In the genomic region with DNA sequence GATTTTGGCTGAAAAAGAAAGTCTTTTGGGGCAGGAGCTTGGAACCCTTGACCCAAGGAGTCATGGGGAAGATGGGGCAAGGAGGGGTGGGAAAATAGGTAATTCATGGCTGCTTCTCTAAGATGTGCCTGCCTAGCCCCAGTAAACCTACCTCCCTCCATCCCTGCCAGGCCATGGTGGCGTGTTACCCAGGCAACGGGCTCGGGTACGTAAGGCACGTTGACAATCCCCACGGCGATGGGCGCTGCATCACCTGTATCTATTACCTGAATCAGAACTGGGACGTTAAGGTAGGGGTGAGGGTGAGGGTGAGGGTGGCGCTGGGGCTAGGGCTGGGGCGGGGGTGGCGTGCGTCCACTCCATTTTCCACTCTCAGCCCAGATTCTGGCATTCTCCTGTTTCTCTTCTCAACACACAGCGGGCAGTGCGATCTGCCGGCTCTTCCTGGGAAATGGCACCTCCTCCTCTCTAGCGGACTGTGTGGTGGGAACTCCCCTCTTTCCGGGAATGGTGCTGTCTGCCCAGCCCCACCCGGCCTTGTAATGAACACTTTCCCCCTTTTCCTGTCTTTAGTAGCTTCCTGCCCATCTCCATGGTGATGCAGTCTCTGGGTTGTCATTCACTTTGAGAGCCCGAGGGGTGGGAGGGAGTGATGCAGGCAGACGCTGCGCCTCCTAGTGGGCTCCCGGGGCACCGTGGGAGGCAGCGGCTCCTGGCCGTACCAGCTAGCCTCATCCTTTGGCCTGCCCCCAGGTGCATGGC, we compare ENCODE assay signal across 8 cellular contexts. TPM values are rescaled to one million over a fixed set of nuclear protein-coding genes. Genes with fewer than 3 reads are reported as not detected.
A peak's percentile ranks its signal among the peaks of the same experiment; 100 is the strongest.
DNase-seq lines count a peak whose midpoint lies in the region; ATAC-seq and TF ChIP-seq lines count a peak whose summit lies in the region.

No MANE protein-coding gene starts in this region.

- H4K8ac ChIP-seq in neuronal stem cell (ENCODE audit: low read depth, low read length) = no peak overlapping the region

- WGBS in neuronal stem cell (ENCODE audit: extremely low coverage in 2 of 2, insufficient read length in 2 of 2, insufficient replicate concordance in 1 of 2), 2 donors = no CpG with 5 or more reads among the region's 26 CpGs

- peaks cover 4% of the 10 kb centered on the region for H3K36me3 Mint-ChIP-seq in activated naive CD4-positive, alpha-beta T cell treated with anti-CD3 and anti-CD28 coated beads, Interleukin-2, amount 50 U/mL, for 24 hours

- DNase-seq in BE2C (peak; percentile 94), SK-N-DZ (ENCODE audit: low spot score) (peak; percentile 86), germinal center (ENCODE audit: low spot score) (peak; percentile 87), neuronal stem cell (ENCODE audit: low spot score) (peak; percentile 96), NCI-H2196 (lab: John Stamatoyannopoulos, UW; ENCODE audit: unreplicated experiment) (no peak)

- H3K4me2 ChIP-seq in neuronal stem cell (ENCODE audit: insufficient read depth, low read length, poor library complexity, severe bottlenecking) = peak overlapping the region; percentile 40

- H3K4me3 ChIP-seq in BE2C (ENCODE audit: low read depth, low read length) (peak overlapping the region; percentile 42), neuronal stem cell (ENCODE audit: low read length in 2 of 2) (peak overlapping the region; percentile 20), stomach smooth muscle (ENCODE audit: low read length in 2 of 2) (peak overlapping the region in 1 of 2 donors; percentile 49)

- ATAC-seq in HG02623 (IDR thresholded peaks at IDR 0.05; ENCODE audit: unreplicated experiment) = peak; percentile 38

- no peaks in the 10 kb centered on the region for H3K27me3 Mint-ChIP-seq in activated naive CD4-positive, alpha-beta T cell treated with anti-CD3 and anti-CD28 coated beads, Interleukin-2, amount 50 U/mL, for 24 hours

- peak overlapping the region; percentile 84 for H3K4me3 Mint-ChIP-seq in activated naive CD4-positive, alpha-beta T cell treated with anti-CD3 and anti-CD28 coated beads, Interleukin-2, amount 50 U/mL, for 24 hours

- H3K27me3 ChIP-seq in BE2C (no peaks in the 10 kb centered on the region), neuronal stem cell (ENCODE audit: control insufficient read depth in 3 of 3, insufficient read depth in 3 of 3, low read depth in 1 of 3, low read length in 3 of 3) (no peaks in the 10 kb centered on the region), stomach smooth muscle (ENCODE audit: control insufficient read depth in 1 of 2, insufficient read depth in 2 of 2, low read length in 2 of 2) (no peaks in the 10 kb centered on the region)

- H3K9me3 ChIP-seq in BE2C (no peaks in the 10 kb centered on the region), neuronal stem cell (replicated peaks in 1 of 2; ENCODE audit: control insufficient read depth in 2 of 2, insufficient read depth in 1 of 2, low read depth in 1 of 2, low read length in 2 of 2) (no peaks in the 10 kb centered on the region), stomach smooth muscle (ENCODE audit: control insufficient read depth in 2 of 2, low read length in 2 of 2) (no peaks in the 10 kb centered on the region)

- H3K18ac ChIP-seq in neuronal stem cell (ENCODE audit: low read length) = peak overlapping the region; percentile 82

- no peak overlapping the region for H2BK15ac ChIP-seq in neuronal stem cell (ENCODE audit: low read length)

- peak overlapping the region; percentile 49 for H2AK5ac ChIP-seq in neuronal stem cell (ENCODE audit: low read depth, low read length)

- no peak overlapping the region for H4K91ac ChIP-seq in neuronal stem cell (ENCODE audit: low read depth, low read length, poor library complexity)

- no peak overlapping the region for H2BK120ac ChIP-seq in neuronal stem cell (ENCODE audit: low read depth, low read length)

- peak overlapping the region; percentile 61 for H3K27ac ChIP-seq in neuronal stem cell (replicated peaks; ENCODE audit: low read length)
- peak overlapping the region; percentile 75 for H3K27ac ChIP-seq in stomach smooth muscle (ENCODE audit: low read length)

- H3K27ac Mint-ChIP-seq in activated naive CD4-positive, alpha-beta T cell treated with anti-CD3 and anti-CD28 coated beads, Interleukin-2, amount 50 U/mL, for 24 hours = peak overlapping the region; percentile 96

- H3K36me3 ChIP-seq in BE2C (peaks cover 35% of the 10 kb centered on the region), neuronal stem cell (replicated peaks in 1 of 2; ENCODE audit: control insufficient read depth in 2 of 2, insufficient read depth in 2 of 2, low read length in 2 of 2) (peaks cover 36 to 81% of the 10 kb centered on the region in 2 donors), stomach smooth muscle (ENCODE audit: control insufficient read depth in 2 of 2, insufficient read depth in 2 of 2, low read length in 2 of 2) (peaks cover 9 to 22% of the 10 kb centered on the region in 2 donors)

- H3K9me3 Mint-ChIP-seq in activated naive CD4-positive, alpha-beta T cell treated with anti-CD3 and anti-CD28 coated beads, Interleukin-2, amount 50 U/mL, for 24 hours = no peaks in the 10 kb centered on the region

- H3K4ac ChIP-seq in neuronal stem cell (ENCODE audit: low read length) = no peak overlapping the region

- H2BK5ac ChIP-seq in neuronal stem cell (ENCODE audit: low read length) = peak overlapping the region; percentile 42

- peak; percentile 92 for TF ChIP-seq CTCF in BE2C (IDR thresholded peaks at IDR 0.05; ENCODE audit: low read depth, low read length)

- H2AFZ ChIP-seq in neuronal stem cell (ENCODE audit: low read length) = no peak overlapping the region

- peaks cover 25% of the 10 kb centered on the region for H3K79me1 ChIP-seq in neuronal stem cell (ENCODE audit: low read depth, low read length)

- peak overlapping the region; percentile 46 for H3K23ac ChIP-seq in neuronal stem cell (ENCODE audit: low read depth, low read length, poor library complexity)

- H3K4me1 ChIP-seq in BE2C (peaks cover 29% of the 10 kb centered on the region), neuronal stem cell (ENCODE audit: control insufficient read depth in 2 of 2, insufficient read depth in 1 of 2, low read depth in 1 of 2, low read length in 2 of 2) (peaks cover 36 to 53% of the 10 kb centered on the region in 2 donors), stomach smooth muscle (ENCODE audit: control insufficient read depth, insufficient read depth, low read length) (peaks cover 72% of the 10 kb centered on the region)

- H3K14ac ChIP-seq in neuronal stem cell (ENCODE audit: low read length) = no peak overlapping the region

- peaks cover 87% of the 10 kb centered on the region for H3K4me1 Mint-ChIP-seq in activated naive CD4-positive, alpha-beta T cell treated with anti-CD3 and anti-CD28 coated beads, Interleukin-2, amount 50 U/mL, for 24 hours

- H2BK12ac ChIP-seq in neuronal stem cell (ENCODE audit: low read length) = no peak overlapping the region

- peak overlapping the region; percentile 57 for H3K9ac ChIP-seq in neuronal stem cell (ENCODE audit: low read depth, low read length, poor library complexity)
- H3K9ac ChIP-seq in stomach smooth muscle (ENCODE audit: low read length in 2 of 2) = peak overlapping the region in 1 of 2 donors; percentile 48

RNA-seq across cellular contexts. Expression of a gene that starts 7.6 kb away (rescaled TPM):
- 287 TPM for polyA plus RNA-seq in BE2C (2012; ENCODE audit: insufficient read depth, insufficient read length, low read depth)
- 60.7 and 81.0 TPM in 2 replicates for polyA plus RNA-seq in SK-N-DZ (2014; cell fraction: cytosol; rRNA removed)
- 85.8 and 106 TPM in 2 replicates for polyA plus RNA-seq in SK-N-DZ (2014; cell fraction: nucleus; rRNA removed)
- polyA plus RNA-seq in neuronal stem cell (2013, experiment 1 of 2) = 66.3 TPM
- polyA plus RNA-seq in neuronal stem cell (2013, experiment 2 of 2) = 59.8 TPM

RNA-seq across cellular contexts. Expression of a gene that starts 28.5 kb away (rescaled TPM):
- polyA plus RNA-seq in BE2C (2012; ENCODE audit: insufficient read depth, insufficient read length, low read depth) = 18.6 TPM
- polyA plus RNA-seq in SK-N-DZ (2014; cell fraction: cytosol; rRNA removed) = 12.7 and 14.5 TPM in 2 replicates
- polyA plus RNA-seq in SK-N-DZ (2014; cell fraction: nucleus; rRNA removed) = 11.5 and 12.8 TPM in 2 replicates
- 15.1 TPM for polyA plus RNA-seq in neuronal stem cell (2013, experiment 1 of 2)
- 14.9 TPM for polyA plus RNA-seq in neuronal stem cell (2013, experiment 2 of 2)

RNA-seq across cellular contexts. Expression of a gene that starts 31.2 kb away (rescaled TPM):
- polyA plus RNA-seq in BE2C (2012; ENCODE audit: insufficient read depth, insufficient read length, low read depth) = not detected
- not detected in 2 replicates for polyA plus RNA-seq in SK-N-DZ (2014; cell fraction: cytosol; rRNA removed)
- 3.9 TPM in 1 of 2 replicates, not detected in the other for polyA plus RNA-seq in SK-N-DZ (2014; cell fraction: nucleus; rRNA removed)
- polyA plus RNA-seq in neuronal stem cell (2013, experiment 1 of 2) = 0.15 TPM
- polyA plus RNA-seq in neuronal stem cell (2013, experiment 2 of 2) = 0.32 TPM

RNA-seq across cellular contexts. Expression of a gene that starts 43.7 kb away (rescaled TPM):
- polyA plus RNA-seq in BE2C (2012; ENCODE audit: insufficient read depth, insufficient read length, low read depth) = not detected
- polyA plus RNA-seq in SK-N-DZ (2014; cell fraction: cytosol; rRNA removed) = not detected in 2 replicates
- not detected in 2 replicates for polyA plus RNA-seq in SK-N-DZ (2014; cell fraction: nucleus; rRNA removed)
- 0.07 TPM for polyA plus RNA-seq in neuronal stem cell (2013, experiment 1 of 2)
- 0.03 TPM for polyA plus RNA-seq in neuronal stem cell (2013, experiment 2 of 2)

RNA-seq across cellular contexts. Expression of a gene that starts 55.6 kb away (rescaled TPM):
- 73.9 TPM for polyA plus RNA-seq in BE2C (2012; ENCODE audit: insufficient read depth, insufficient read length, low read depth)
- polyA plus RNA-seq in SK-N-DZ (2014; cell fraction: cytosol; rRNA removed) = 163 TPM in 2 replicates
- polyA plus RNA-seq in SK-N-DZ (2014; cell fraction: nucleus; rRNA removed) = 165 and 289 TPM in 2 replicates
- 346 TPM for polyA plus RNA-seq in neuronal stem cell (2013, experiment 1 of 2)
- 347 TPM for polyA plus RNA-seq in neuronal stem cell (2013, experiment 2 of 2)
